8 cellular contexts compared by ENCODE assay signal in the genomic region with DNA sequence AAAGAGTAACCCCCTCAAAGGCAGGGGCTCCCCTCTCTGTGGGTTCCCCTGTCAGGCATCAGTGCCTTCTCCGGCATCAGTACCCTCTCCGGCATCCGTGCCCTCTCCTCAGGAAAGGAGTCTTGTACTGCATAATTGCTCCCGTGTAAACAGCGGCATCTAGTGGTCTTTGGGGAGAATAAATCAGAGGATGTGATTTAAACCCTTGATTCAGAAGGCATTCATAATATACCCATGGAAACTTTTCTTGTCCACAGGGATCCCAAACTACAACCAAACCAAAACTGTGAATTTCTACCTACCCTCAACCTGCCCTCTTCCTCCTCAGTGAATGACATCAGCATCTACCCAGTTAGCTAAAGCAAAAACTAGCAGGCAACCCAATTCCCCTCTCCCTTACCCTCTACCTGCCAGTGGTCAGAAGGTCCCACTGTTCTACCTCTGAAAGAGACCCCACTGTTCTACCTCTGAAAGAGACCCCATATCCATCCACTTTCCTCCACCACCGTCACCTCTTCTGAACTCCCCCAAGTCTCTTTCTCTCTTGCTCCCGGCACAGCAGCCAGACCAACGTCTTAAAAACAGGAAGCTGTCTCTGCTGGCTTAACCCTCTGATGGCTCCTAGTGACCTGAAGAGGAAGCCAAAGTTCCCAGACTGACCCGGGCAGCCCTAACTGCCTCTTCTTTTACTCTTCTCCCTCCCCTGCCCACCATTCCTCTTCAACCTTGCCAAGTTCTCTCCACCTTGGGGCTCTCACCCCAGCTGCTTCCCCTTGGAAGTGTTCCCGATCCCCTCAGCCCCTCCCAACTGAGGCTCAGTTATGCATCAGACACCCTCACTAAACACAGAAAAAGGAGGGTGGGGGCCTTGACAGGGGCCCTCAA. TPM values are rescaled to one million over a fixed set of nuclear protein-coding genes. Genes with fewer than 3 reads are reported as not detected.
A peak's percentile ranks its signal among the peaks of the same experiment; 100 is the strongest.
DNase-seq lines count a peak whose midpoint lies in the region; ATAC-seq and TF ChIP-seq lines count a peak whose summit lies in the region.

No MANE protein-coding gene starts in this region.

- peaks cover 28% of the 10 kb centered on the region for H3K79me2 ChIP-seq in OCI-LY3 (ENCODE audit: low read length)

- no peaks in the 10 kb centered on the region for H3K27me3 Mint-ChIP-seq in activated naive CD8-positive, alpha-beta T cell treated with anti-CD3 and anti-CD28 coated beads, Interleukin-2, amount 50 U/mL, for 24 hours
- H3K27me3 Mint-ChIP-seq in glutamatergic neuron (ENCODE audit: unreplicated experiment) (peaks cover 1% of the 10 kb centered on the region), osteocyte (ENCODE audit: unreplicated experiment) (no peaks in the 10 kb centered on the region)

- H2AFZ ChIP-seq in OCI-LY3 (ENCODE audit: low read depth, low read length) = no peak overlapping the region

- TF ChIP-seq CTCF in OCI-LY3 (IDR thresholded peaks at IDR 0.05; ENCODE audit: low read depth, low read length) (peak; percentile 98), glutamatergic neuron (IDR thresholded peaks at IDR 0.05; ENCODE audit: partially characterized antibody, unreplicated experiment) (peak; percentile 79), osteocyte (IDR thresholded peaks at IDR 0.05) (peak; percentile 79)

- peak overlapping the region; percentile 61 for H3K27ac Mint-ChIP-seq in activated naive CD8-positive, alpha-beta T cell treated with anti-CD3 and anti-CD28 coated beads, Interleukin-2, amount 50 U/mL, for 24 hours
- H3K27ac Mint-ChIP-seq in glutamatergic neuron (ENCODE audit: unreplicated experiment) (no peak overlapping the region), osteocyte (ENCODE audit: unreplicated experiment) (peak overlapping the region; percentile 75)

- no peak overlapping the region; the same call in 1 of the 2 replicates for H3K9ac ChIP-seq in OCI-LY3 (ENCODE audit: low read length)

- no peaks in the 10 kb centered on the region for H3K9me3 ChIP-seq in OCI-LY3 (ENCODE audit: insufficient read depth, low read length)

- no peaks in the 10 kb centered on the region for H3K27me3 ChIP-seq in OCI-LY3 (ENCODE audit: low read depth, low read length)

- DNase-seq in EH (ENCODE audit: low read depth) (peak; percentile 74), glutamatergic neuron (peak; percentile 47), osteocyte (ENCODE audit: extremely low spot score, unreplicated experiment) (no peak)
- peak; percentile 41 for DNase-seq in Jurkat, Clone E6-1 (ENCODE audit: low read depth, low spot score)
- peak; percentile 22 for DNase-seq in activated naive CD8-positive, alpha-beta T cell treated with anti-CD3 and anti-CD28 coated beads, Interleukin-2, amount 50 U/mL, for 24 hours

- peak overlapping the region; percentile 24 for H3K4me3 Mint-ChIP-seq in activated naive CD8-positive, alpha-beta T cell treated with anti-CD3 and anti-CD28 coated beads, Interleukin-2, amount 50 U/mL, for 24 hours
- H3K4me3 Mint-ChIP-seq in glutamatergic neuron (ENCODE audit: unreplicated experiment) (no peak overlapping the region), osteocyte (ENCODE audit: unreplicated experiment) (peak overlapping the region; percentile 22)

- ATAC-seq in activated naive CD8-positive, alpha-beta T cell treated with anti-CD3 and anti-CD28 coated beads, Interleukin-2, amount 50 U/mL, for 24 hours = peak; percentile 69
- no peak for ATAC-seq in GM19023 (IDR thresholded peaks at IDR 0.05; ENCODE audit: unreplicated experiment)
- no peak for ATAC-seq in GM18511 (IDR thresholded peaks at IDR 0.05; ENCODE audit: unreplicated experiment)

- H3K4me2 ChIP-seq in OCI-LY3 (ENCODE audit: low read length) = peak overlapping the region; percentile 35

- H4K20me1 ChIP-seq in OCI-LY3 (ENCODE audit: insufficient read depth, low read length) = peaks cover 25% of the 10 kb centered on the region

- H3K36me3 Mint-ChIP-seq in activated naive CD8-positive, alpha-beta T cell treated with anti-CD3 and anti-CD28 coated beads, Interleukin-2, amount 50 U/mL, for 24 hours (ENCODE audit: low read depth) = peaks cover 18% of the 10 kb centered on the region
- no peaks in the 10 kb centered on the region for H3K36me3 Mint-ChIP-seq in glutamatergic neuron (ENCODE audit: unreplicated experiment)
- peaks cover 21% of the 10 kb centered on the region for H3K36me3 Mint-ChIP-seq in osteocyte (ENCODE audit: unreplicated experiment)

- H3K9me3 Mint-ChIP-seq in activated naive CD8-positive, alpha-beta T cell treated with anti-CD3 and anti-CD28 coated beads, Interleukin-2, amount 50 U/mL, for 24 hours = no peaks in the 10 kb centered on the region
- H3K9me3 Mint-ChIP-seq in glutamatergic neuron (ENCODE audit: unreplicated experiment) = peaks cover 8% of the 10 kb centered on the region
- no peaks in the 10 kb centered on the region for H3K9me3 Mint-ChIP-seq in osteocyte (ENCODE audit: unreplicated experiment)

- no peak overlapping the region for H3K4me3 ChIP-seq in Jurkat, Clone E6-1 (ENCODE audit: low read length)
- H3K4me3 ChIP-seq in OCI-LY3 (ENCODE audit: low read length) = no peak overlapping the region

- H3K36me3 ChIP-seq in OCI-LY3 (replicated peaks; ENCODE audit: low read depth, low read length) = peaks cover 34% of the 10 kb centered on the region

- no peak overlapping the region for H3K27ac ChIP-seq in OCI-LY3 (ENCODE audit: low read length)

- H3K4me1 ChIP-seq in OCI-LY3 (ENCODE audit: low read length) = peaks cover 11% of the 10 kb centered on the region

- H3K4me1 Mint-ChIP-seq in activated naive CD8-positive, alpha-beta T cell treated with anti-CD3 and anti-CD28 coated beads, Interleukin-2, amount 50 U/mL, for 24 hours = peaks cover 19% of the 10 kb centered on the region
- H3K4me1 Mint-ChIP-seq in glutamatergic neuron (ENCODE audit: low read depth, unreplicated experiment) (peaks cover 12% of the 10 kb centered on the region), osteocyte (ENCODE audit: unreplicated experiment) (peaks cover 36% of the 10 kb centered on the region)

RNA-seq across cellular contexts. Expression of a gene that starts 27.2 kb away (rescaled TPM):
- polyA plus RNA-seq in Jurkat, Clone E6-1 (2012; ENCODE audit: insufficient read depth, insufficient read length) = 163 TPM
- 149 TPM for total RNA-seq in glutamatergic neuron (ENCODE audit: unreplicated experiment)
- 102 and 106 TPM in 2 replicates for total RNA-seq in osteocyte
